In the genomic region with DNA sequence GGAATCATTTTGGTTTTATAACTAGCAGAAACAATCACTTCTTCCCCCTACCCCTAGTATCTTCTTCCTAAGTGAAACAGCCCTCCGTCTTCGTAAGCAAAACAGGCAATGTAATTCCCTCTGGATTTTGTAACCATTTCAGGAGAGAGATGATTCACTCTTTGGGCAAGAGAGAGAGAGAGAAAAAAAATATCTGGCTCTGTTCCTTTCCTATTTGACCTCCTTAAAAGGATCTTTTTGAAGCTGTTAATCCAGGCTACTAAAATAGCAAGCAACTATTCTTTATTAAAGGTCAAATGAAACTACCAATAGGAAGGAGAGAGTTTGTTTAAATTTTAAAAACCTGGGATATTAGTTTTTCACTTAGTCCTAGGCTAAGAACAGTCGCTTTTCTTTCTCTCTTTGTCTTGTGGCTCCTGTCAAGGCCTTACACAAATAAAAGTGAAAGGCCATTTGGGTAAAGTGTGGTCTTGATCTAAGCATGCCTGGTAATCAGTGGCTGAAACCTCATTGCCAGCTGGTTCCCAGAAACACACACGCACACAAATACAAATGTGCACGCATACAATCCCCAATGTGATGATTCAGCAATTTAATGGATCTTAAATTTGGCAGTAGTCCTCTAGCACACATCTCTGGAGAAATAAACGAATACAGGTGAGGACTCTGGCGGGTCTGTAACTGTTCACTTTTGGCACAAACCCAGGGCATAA, we compare ENCODE assay signal across 8 cellular contexts.
A peak's percentile ranks its signal among the peaks of the same experiment; 100 is the strongest.
DNase-seq lines count a peak whose midpoint lies in the region; ATAC-seq, FAIRE-seq and TF ChIP-seq lines count a peak whose summit lies in the region.

No MANE protein-coding gene starts in this region.

- peak overlapping the region; percentile 97 for H2BK5ac ChIP-seq in IMR-90 (ENCODE audit: low read depth, low read length, poor library complexity, severe bottlenecking)

- H4K5ac ChIP-seq in IMR-90 (ENCODE audit: low read depth, low read length), result peak overlapping the region; percentile 96

- H3K4me1 Mint-ChIP-seq in T-cell, result no peaks in the 10 kb centered on the region

- 67% methylated on average over 1 of the region's 7 CpGs; no CpG with 5 or more reads in 1 of the 2 experiments for WGBS in IMR-90 (ENCODE audit: extremely low coverage in 2 of 2, insufficient read length in 1 of 2), 2 experiments

- no peak for FAIRE-seq in HTR-8/SVneo (lab: Jason Lieb, UNC)

- peak overlapping the region; percentile 74 for H2AFZ ChIP-seq in IMR-90 (replicated peaks; ENCODE audit: low read length, poor library complexity)

- H3K36me3 ChIP-seq in IMR-90 (ENCODE audit: control insufficient read depth, insufficient read depth, low read length), result no peaks in the 10 kb centered on the region

- H3K27me3 Mint-ChIP-seq in T-cell, result no peaks in the 10 kb centered on the region

- H3K79me1 ChIP-seq in IMR-90 (ENCODE audit: low read depth in 1 of 2, low read length in 2 of 2), result no peaks in the 10 kb centered on the region

- peak overlapping the region; percentile 76 for H2AK5ac ChIP-seq in IMR-90 (ENCODE audit: low read depth, low read length)

- TF ChIP-seq CTCF in IMR-90 (conservative IDR thresholded peaks at IDR 0.05; ENCODE audit: low read depth, low read length) (no peak), astrocyte of the cerebellum (IDR thresholded peaks at IDR 0.05; ENCODE audit: low read depth, low read length, missing control alignments) (no peak)

- peak overlapping the region; percentile 53; the same call in 1 of the 2 replicates for H3K23ac ChIP-seq in IMR-90 (ENCODE audit: low read depth, low read length)

- CTCF ChIA-PET in IMR-90 (lab: Yijun Ruan, JAX), result no interaction called here
- CTCF ChIA-PET in T-cell (lab: Charles Lee), result no interaction called here

- H3K18ac ChIP-seq in IMR-90 (ENCODE audit: low read depth, low read length), result peak overlapping the region; percentile 93

- peak; percentile 29; the same call in 1 of the 2 replicates for TF ChIP-seq POLR2A in IMR-90 (IDR thresholded peaks at IDR 0.05; ENCODE audit: low read depth, low read length)

- peak overlapping the region; percentile 93 for H2BK120ac ChIP-seq in IMR-90 (ENCODE audit: low read depth, low read length)

- H3K4ac ChIP-seq in IMR-90 (ENCODE audit: low read depth, low read length), result peak overlapping the region; percentile 84

- peaks cover 3% of the 10 kb centered on the region; the same call in 1 of the 2 replicates for H3K9me1 ChIP-seq in IMR-90 (ENCODE audit: insufficient read depth, low read length)

- no peak overlapping the region for H3K4me3 ChIP-seq in IMR-90 (ENCODE audit: insufficient read depth, low read depth, low read length)
- H3K4me3 ChIP-seq in astrocyte of the cerebellum (ENCODE audit: low read depth, low read length), result no peak overlapping the region

- intact Hi-C loops in IMR-90 (cut with micrococcal nuclease), result loop anchor here (2.0 kb wide), 2 partner anchors 17 to 31 kb away; no protein-coding TSS in a partner anchor
- intact Hi-C loops in left ventricle myocardium superior (cut with micrococcal nuclease), result no loop called here

- BruUV-seq in IMR-90 (replicated peaks; lab: Mats Ljungman, UMichigan), result no TSS peak

- peak overlapping the region; percentile 93 for H3K27ac ChIP-seq in IMR-90 (ENCODE audit: insufficient read depth, low read length)

- no peaks in the 10 kb centered on the region for H3K36me3 Mint-ChIP-seq in T-cell

- H4K20me1 ChIP-seq in IMR-90 (ENCODE audit: insufficient read depth, low read length), result no peaks in the 10 kb centered on the region

- H3K9me3 ChIP-seq in IMR-90 (ENCODE audit: control insufficient read depth, insufficient read depth, low read length), result no peaks in the 10 kb centered on the region

- DNase-seq in IMR-90 (peak; percentile 87), astrocyte of the cerebellum (ENCODE audit: low read depth) (peak; percentile 76), left ventricle myocardium superior (no peak), stromal cell of bone marrow (ENCODE audit: low read depth) (peak; percentile 91), NCI-H2081 treated with DMSO at 0.1 percent for 48 hours (lab: John Stamatoyannopoulos, UW) (no peak), SHP77 treated with DMSO at 0.1 percent for 48 hours (lab: John Stamatoyannopoulos, UW) (no peak), T-cell (no peak), HTR-8/SVneo (ENCODE audit: insufficient read length, low spot score) (no peak)

- dilution Hi-C loops in IMR-90 (cut with HindIII; ENCODE audit: low sequenced_read_pairs, unreplicated experiment), result no loop called here

- H3K9me3 Mint-ChIP-seq in T-cell, result no peaks in the 10 kb centered on the region

- H3K27ac Mint-ChIP-seq in T-cell, result no peak overlapping the region

- H2BK15ac ChIP-seq in IMR-90 (ENCODE audit: low read depth, low read length), result peak overlapping the region; percentile 82

- H2AK9ac ChIP-seq in IMR-90 (replicated peaks; ENCODE audit: low read depth, low read length, poor library complexity), result peak overlapping the region; percentile 55

- no peaks in the 10 kb centered on the region for H3K27me3 ChIP-seq in IMR-90 (ENCODE audit: control insufficient read depth, insufficient read depth, low read length)

- peak overlapping the region; percentile 84 for H3K14ac ChIP-seq in IMR-90 (replicated peaks; ENCODE audit: low read depth, low read length)

- peak overlapping the region; percentile 87 for H4K91ac ChIP-seq in IMR-90 (ENCODE audit: insufficient read depth, low read depth, low read length)

- H3K9ac ChIP-seq in IMR-90 (ENCODE audit: low read depth, low read length), result peak overlapping the region; percentile 38

- H3K4me2 ChIP-seq in IMR-90 (ENCODE audit: low read depth, low read length), result peak overlapping the region; percentile 64

- H4K8ac ChIP-seq in IMR-90 (ENCODE audit: low read depth in 2 of 2, low read length in 2 of 2), result peak overlapping the region; percentile 68 to 89

- peaks cover 8% of the 10 kb centered on the region for H3K4me1 ChIP-seq in IMR-90 (ENCODE audit: control insufficient read depth, insufficient read depth, low read length)

- POLR2A ChIA-PET in IMR-90 (lab: Charles Lee; ENCODE audit: unreplicated experiment) (no interaction called here), T-cell (lab: Charles Lee) (no interaction called here)

- in situ Hi-C loops in IMR-90 (cut with MboI; ENCODE audit: low sequenced_read_pairs) (no loop called here), astrocyte of the cerebellum (cut with HindIII; ENCODE audit: low sequenced_read_pairs) (no loop called here)

- TF ChIP-seq RAD21 in IMR-90 (IDR thresholded peaks at IDR 0.05; ENCODE audit: low read length), result no peak

- ATAC-seq in IMR-90 (ENCODE audit: low read depth) (peak; percentile 90), left ventricle myocardium superior (peak; percentile 83), T-cell (replicated peaks in 1 of 4) (no peak)

- H3K56ac ChIP-seq in IMR-90 (ENCODE audit: extremely low read depth, insufficient read depth, low read length), result peak overlapping the region; percentile 42

- H2BK20ac ChIP-seq in IMR-90 (ENCODE audit: low read depth, low read length), result peak overlapping the region; percentile 93

- H3K4me3 Mint-ChIP-seq in T-cell, result no peak overlapping the region

TF ChIP-seq in IMR-90, 13 proteins besides CTCF, POLR2A, EP300 and RAD21:
- TF ChIP-seq NFE2L2 (IDR thresholded peaks at IDR 0.05; ENCODE audit: low read depth, low read length) (peak; percentile 62), MAFK (IDR thresholded peaks at IDR 0.05; ENCODE audit: low read depth, low read length) (peak; percentile 99), RCOR1 (IDR thresholded peaks at IDR 0.05; ENCODE audit: insufficient replicate concordance, low read length) (no peak), SMC3 (IDR thresholded peaks at IDR 0.05; ENCODE audit: low read depth, low read length) (no peak), BHLHE40 (IDR thresholded peaks at IDR 0.05; ENCODE audit: low read depth, low read length) (no peak), CHD1 (IDR thresholded peaks at IDR 0.05; ENCODE audit: low read depth, low read length) (no peak), FOS (IDR thresholded peaks at IDR 0.05; ENCODE audit: low read depth, low read length) (peak; percentile 82), MAZ (IDR thresholded peaks at IDR 0.05; ENCODE audit: borderline replicate concordance, low read depth, low read length) (no peak), RFX5 (IDR thresholded peaks at IDR 0.05; ENCODE audit: low read depth, low read length) (no peak), MXI1 (IDR thresholded peaks at IDR 0.05; ENCODE audit: borderline replicate concordance, low read depth, low read length) (no peak), CEBPB (IDR thresholded peaks at IDR 0.05; ENCODE audit: low read depth, low read length) (peak; percentile 83)
- TF ChIP-seq, protein P1, sequence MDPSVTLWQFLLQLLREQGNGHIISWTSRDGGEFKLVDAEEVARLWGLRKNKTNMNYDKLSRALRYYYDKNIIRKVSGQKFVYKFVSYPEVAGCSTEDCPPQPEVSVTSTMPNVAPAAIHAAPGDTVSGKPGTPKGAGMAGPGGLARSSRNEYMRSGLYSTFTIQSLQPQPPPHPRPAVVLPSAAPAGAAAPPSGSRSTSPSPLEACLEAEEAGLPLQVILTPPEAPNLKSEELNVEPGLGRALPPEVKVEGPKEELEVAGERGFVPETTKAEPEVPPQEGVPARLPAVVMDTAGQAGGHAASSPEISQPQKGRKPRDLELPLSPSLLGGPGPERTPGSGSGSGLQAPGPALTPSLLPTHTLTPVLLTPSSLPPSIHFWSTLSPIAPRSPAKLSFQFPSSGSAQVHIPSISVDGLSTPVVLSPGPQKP (IDR thresholded peaks at IDR 0.05; ENCODE audit: borderline replicate concordance, low read depth, low read length), result no peak
- TF ChIP-seq, protein P2, sequence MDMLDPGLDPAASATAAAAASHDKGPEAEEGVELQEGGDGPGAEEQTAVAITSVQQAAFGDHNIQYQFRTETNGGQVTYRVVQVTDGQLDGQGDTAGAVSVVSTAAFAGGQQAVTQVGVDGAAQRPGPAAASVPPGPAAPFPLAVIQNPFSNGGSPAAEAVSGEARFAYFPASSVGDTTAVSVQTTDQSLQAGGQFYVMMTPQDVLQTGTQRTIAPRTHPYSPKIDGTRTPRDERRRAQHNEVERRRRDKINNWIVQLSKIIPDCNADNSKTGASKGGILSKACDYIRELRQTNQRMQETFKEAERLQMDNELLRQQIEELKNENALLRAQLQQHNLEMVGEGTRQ (IDR thresholded peaks at IDR 0.05; ENCODE audit: low read depth, low read length), result no peak

Comparison
In these comparisons a context has a peak if more than half of its experiments do, and no peak if none do; other contexts are left out.
1. ATAC-seq: peak in IMR-90 (single experiment) and left ventricle myocardium superior (single experiment); none in T-cell (0 of 4).
2. DNase-seq: peak in IMR-90 (single experiment), astrocyte of the cerebellum (single experiment) and stromal cell of bone marrow (single experiment); none in left ventricle myocardium superior (single experiment), NCI-H2081 treated with DMSO at 0.1 percent for 48 hours (single experiment), SHP77 treated with DMSO at 0.1 percent for 48 hours (single experiment), T-cell (0 of 34) and HTR-8/SVneo (single experiment).